In the genomic region with DNA sequence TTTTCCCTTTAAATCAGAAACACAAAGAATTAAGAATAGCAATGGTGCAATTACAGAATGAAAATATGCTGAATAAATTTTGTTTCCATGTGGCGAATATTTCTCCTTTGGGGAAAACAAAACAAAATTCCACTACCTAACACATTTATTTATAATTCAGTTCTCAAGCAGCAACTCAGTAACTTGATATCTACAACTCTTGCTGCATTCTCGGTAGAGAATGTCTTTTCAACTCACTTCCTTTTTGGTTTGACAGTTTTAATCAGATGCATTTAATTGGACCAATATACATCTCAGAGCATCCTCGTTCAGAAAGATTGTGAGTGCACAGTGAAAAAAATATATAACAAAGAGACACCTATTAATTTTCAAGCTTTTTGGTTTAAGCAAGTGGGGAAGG, we compare ENCODE assay signal across 20 cellular contexts.
"Had no signal": no experiment of that assay in that cellular context is flagged by ENCODE, and none has a peak within 500 bp of the region (broad histone marks: within the 10 kb centered on the region; RNA-seq: fewer than 3 reads in every experiment).

No MANE protein-coding gene starts in this region.

- H3K36me3 ChIP-seq: suprapubic skin, upper lobe of right lung had no signal

- H3K9me3 ChIP-seq: body of pancreas, mucosa of descending colon, suprapubic skin, upper lobe of right lung had no signal

- DNase-seq: activated CD4-positive, alpha-beta T cell treated with anti-CD3 and anti-CD28 coated beads, Interleukin-2, amount 50 U/mL, for 1 hour; activated naive CD4-positive, alpha-beta T cell treated with anti-CD3 and anti-CD28 coated beads, Interleukin-2, amount 50 U/mL, for 16 hours; body of pancreas; dermis blood vessel endothelial cell; endodermal cell; erythroblast; glutamatergic neuron; mammary epithelial cell; mucosa of descending colon; natural killer cell; occipital lobe; stimulated activated CD4-positive, alpha-beta T cell treated with anti-CD3 and anti-CD28 coated beads, Interleukin-4, amount 100 ng/mL, for 1 hour; stimulated activated CD8-positive, alpha-beta memory T cell treated with anti-CD3 and anti-CD28 coated beads, Interleukin-4, amount 100 ng/mL, for 48 hours; stimulated activated naive CD8-positive, alpha-beta T cell treated with anti-CD3 and anti-CD28 coated beads, Interleukin-15, Interleukin-2, amounts not matched to agents 100 U/mL and 50 U/mL, for 24 hours; T-helper 2 cell; upper lobe of right lung had no signal

- H3K27ac ChIP-seq: body of pancreas, suprapubic skin, upper lobe of right lung had no signal

- H3K36me3 Mint-ChIP-seq: natural killer cell had no signal

- H3K27ac Mint-ChIP-seq: activated T-helper 2 cell treated with anti-CD3 and anti-CD28 coated beads, Interferon-gamma antibody, Interleukin-2, Interleukin-4, amounts not matched to agents 10 μg/mL and 5 μg/mL and 100 μg/mL, durations not matched to agents 14 hours and 24 hours and 36 hours; endodermal cell had no signal

- H3K27me3 ChIP-seq: body of pancreas, suprapubic skin, upper lobe of right lung had no signal

- H3K9me3 Mint-ChIP-seq: activated T-helper 2 cell treated with anti-CD3 and anti-CD28 coated beads, Interferon-gamma antibody, Interleukin-2, Interleukin-4, amounts not matched to agents 10 μg/mL and 5 μg/mL and 100 μg/mL, durations not matched to agents 14 hours and 24 hours and 36 hours; central memory CD8-positive, alpha-beta T cell; endodermal cell; natural killer cell had no signal

- H3K4me3 ChIP-seq: body of pancreas, mucosa of descending colon, suprapubic skin, upper lobe of right lung had no signal

- H3K4me3 Mint-ChIP-seq: central memory CD8-positive, alpha-beta T cell; natural killer cell had no signal

- H3K27me3 Mint-ChIP-seq: central memory CD8-positive, alpha-beta T cell had no signal

- ATAC-seq: body of pancreas; mucosa of descending colon; stimulated activated naive CD8-positive, alpha-beta T cell treated with anti-CD3 and anti-CD28 coated beads, Interleukin-15, Interleukin-2, amounts not matched to agents 100 U/mL and 50 U/mL, for 24 hours; upper lobe of right lung had no signal

- FAIRE-seq: islet of Langerhans had no signal
